ENCODE assay signal across 8 cellular contexts in the genomic region with DNA sequence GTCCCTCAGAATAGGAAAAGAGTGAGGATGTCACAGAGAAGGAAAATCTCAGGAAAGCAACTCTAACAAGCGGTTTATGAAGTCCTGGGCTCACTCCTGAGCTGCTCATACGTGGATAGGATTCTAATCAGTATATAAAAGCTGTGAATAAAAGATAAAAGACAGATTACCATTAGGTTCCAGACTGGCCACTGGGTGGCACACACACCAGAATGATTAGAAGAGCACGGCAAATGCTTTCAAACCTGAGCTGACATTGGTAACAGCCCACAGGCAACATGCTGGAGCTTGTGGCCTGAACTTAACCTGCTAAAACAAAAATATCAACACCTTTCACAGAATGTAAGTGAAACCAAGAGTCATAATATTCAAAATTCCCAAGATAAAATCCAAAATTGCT.
DNase-seq lines count a peak whose midpoint lies in the region; ATAC-seq and TF ChIP-seq lines count a peak whose summit lies in the region.

No MANE protein-coding gene starts in this region.

- H3K27ac Mint-ChIP-seq in activated naive CD8-positive, alpha-beta T cell treated with anti-CD3 and anti-CD28 coated beads for 36 hours, result no peak overlapping the region
- H3K27ac Mint-ChIP-seq in activated T-cell treated with anti-CD3 and anti-CD28 coated beads, Interleukin-2, amount 50 U/mL, for 24 hours, result no peak overlapping the region

- intact Hi-C loops in lower lobe of right lung (cut with DNase I), result no loop called here

- no peaks in the 10 kb centered on the region for H3K9me2 ChIP-seq in MM.1S (replicated peaks; ENCODE audit: insufficient read depth, low read length)

- DNase-seq in BE2C (no peak), MM.1S (no peak), lower lobe of right lung (no peak), NCI-H128 (lab: John Stamatoyannopoulos, UW; ENCODE audit: unreplicated experiment) (no peak), ecto neural progenitor cell (ENCODE audit: low spot score) (no peak)
- DNase-seq in activated naive CD8-positive, alpha-beta T cell treated with anti-CD3 and anti-CD28 coated beads for 36 hours, result peak; percentile 15
- DNase-seq in activated T-cell treated with anti-CD3 and anti-CD28 coated beads, Interleukin-2, amount 50 U/mL, for 24 hours, result no peak

- H3K4me2 ChIP-seq in MM.1S (ENCODE audit: low read depth, low read length), result no peak overlapping the region

- no peaks in the 10 kb centered on the region for H3K27me3 ChIP-seq in BE2C
- H3K27me3 ChIP-seq in MM.1S (replicated peaks; ENCODE audit: insufficient read depth, low read length), result no peaks in the 10 kb centered on the region
- H3K27me3 ChIP-seq in lower lobe of right lung (ENCODE audit: low read depth), result no peaks in the 10 kb centered on the region

- H3K4me3 ChIP-seq in BE2C (ENCODE audit: low read depth, low read length), result no peak overlapping the region
- no peak overlapping the region for H3K4me3 ChIP-seq in MM.1S (ENCODE audit: low read length)
- H3K4me3 ChIP-seq in lower lobe of right lung, result no peak overlapping the region

- no peaks in the 10 kb centered on the region for H3K36me3 ChIP-seq in BE2C
- H3K36me3 ChIP-seq in MM.1S (replicated peaks; ENCODE audit: insufficient read depth, low read length), result no peaks in the 10 kb centered on the region
- H3K36me3 ChIP-seq in lower lobe of right lung, result no peaks in the 10 kb centered on the region

- no peaks in the 10 kb centered on the region for H4K20me1 ChIP-seq in MM.1S (ENCODE audit: insufficient read depth, low read length)

- peak; percentile 62 for TF ChIP-seq CTCF in BE2C (IDR thresholded peaks at IDR 0.05; ENCODE audit: low read depth, low read length)
- TF ChIP-seq CTCF in MM.1S (IDR thresholded peaks at IDR 0.05; ENCODE audit: low read length), result peak; percentile 28
- peak; percentile 31 for TF ChIP-seq CTCF in lower lobe of right lung (IDR thresholded peaks at IDR 0.05)

- H3K79me2 ChIP-seq in MM.1S (ENCODE audit: low read length), result no peaks in the 10 kb centered on the region

- no peaks in the 10 kb centered on the region for H3K36me3 Mint-ChIP-seq in activated naive CD8-positive, alpha-beta T cell treated with anti-CD3 and anti-CD28 coated beads for 36 hours
- H3K36me3 Mint-ChIP-seq in activated T-cell treated with anti-CD3 and anti-CD28 coated beads, Interleukin-2, amount 50 U/mL, for 24 hours (ENCODE audit: low read depth), result no peaks in the 10 kb centered on the region

- no peaks in the 10 kb centered on the region for H3F3A ChIP-seq in MM.1S (ENCODE audit: insufficient read depth, low read length)

- H3K9me3 ChIP-seq in BE2C, result no peaks in the 10 kb centered on the region
- H3K9me3 ChIP-seq in MM.1S (replicated peaks; ENCODE audit: insufficient read depth, low read length), result no peaks in the 10 kb centered on the region
- H3K9me3 ChIP-seq in lower lobe of right lung, result no peaks in the 10 kb centered on the region

- H3K4me1 Mint-ChIP-seq in activated naive CD8-positive, alpha-beta T cell treated with anti-CD3 and anti-CD28 coated beads for 36 hours, result no peaks in the 10 kb centered on the region
- no peaks in the 10 kb centered on the region for H3K4me1 Mint-ChIP-seq in activated T-cell treated with anti-CD3 and anti-CD28 coated beads, Interleukin-2, amount 50 U/mL, for 24 hours (ENCODE audit: low read depth)

- no peak overlapping the region for H3K4me3 Mint-ChIP-seq in activated naive CD8-positive, alpha-beta T cell treated with anti-CD3 and anti-CD28 coated beads for 36 hours
- no peak overlapping the region for H3K4me3 Mint-ChIP-seq in activated T-cell treated with anti-CD3 and anti-CD28 coated beads, Interleukin-2, amount 50 U/mL, for 24 hours

- H3K27me3 Mint-ChIP-seq in activated naive CD8-positive, alpha-beta T cell treated with anti-CD3 and anti-CD28 coated beads for 36 hours, result peaks cover 42% of the 10 kb centered on the region
- H3K27me3 Mint-ChIP-seq in activated T-cell treated with anti-CD3 and anti-CD28 coated beads, Interleukin-2, amount 50 U/mL, for 24 hours, result peaks cover 25% of the 10 kb centered on the region

- H3K9ac ChIP-seq in MM.1S (ENCODE audit: low read length), result no peak overlapping the region

- ATAC-seq in GM18502 (IDR thresholded peaks at IDR 0.05; ENCODE audit: poor library complexity, unreplicated experiment) (peak; percentile 62), lower lobe of right lung (peak; percentile 11 to 33)

- H2AFZ ChIP-seq in MM.1S (ENCODE audit: low read length), result no peak overlapping the region

- H3K27ac ChIP-seq in MM.1S (ENCODE audit: low read length), result no peak overlapping the region
- no peak overlapping the region for H3K27ac ChIP-seq in lower lobe of right lung

- no peaks in the 10 kb centered on the region for H3K9me3 Mint-ChIP-seq in activated naive CD8-positive, alpha-beta T cell treated with anti-CD3 and anti-CD28 coated beads for 36 hours
- no peaks in the 10 kb centered on the region for H3K9me3 Mint-ChIP-seq in activated T-cell treated with anti-CD3 and anti-CD28 coated beads, Interleukin-2, amount 50 U/mL, for 24 hours

- peaks cover 5% of the 10 kb centered on the region for H3K4me1 ChIP-seq in BE2C
- H3K4me1 ChIP-seq in MM.1S (ENCODE audit: low read length), result no peaks in the 10 kb centered on the region
- H3K4me1 ChIP-seq in lower lobe of right lung, result no peaks in the 10 kb centered on the region
